Comparison of ENCODE assay signal across 19 cellular contexts in the genomic region with DNA sequence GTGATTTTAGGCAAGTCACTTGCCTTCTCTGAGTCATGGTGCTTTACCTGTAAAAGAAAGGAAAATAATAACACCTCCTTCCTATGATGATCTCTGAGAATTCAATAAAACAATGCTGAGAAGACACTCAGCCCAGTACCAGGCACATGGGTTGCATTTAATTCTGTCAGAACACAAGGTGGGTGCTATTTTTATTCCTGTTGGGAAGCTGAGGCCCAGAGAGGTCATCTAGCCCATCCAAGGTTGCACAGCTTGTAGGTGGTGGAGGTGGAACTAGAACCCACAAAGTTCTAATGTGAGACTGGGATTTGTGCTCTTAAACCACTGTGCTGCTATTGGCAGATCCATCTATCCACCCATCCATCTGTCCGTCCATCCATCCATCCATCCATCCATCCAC. TPM values are rescaled to one million over a fixed set of nuclear protein-coding genes. Genes with fewer than 3 reads are reported as not detected.
DNase-seq lines count a peak whose midpoint lies in the region; ATAC-seq and TF ChIP-seq lines count a peak whose summit lies in the region.
"Had no signal": no experiment of that assay in that cellular context is flagged by ENCODE, and none has a peak within 500 bp of the region (broad histone marks: within the 10 kb centered on the region; RNA-seq: fewer than 3 reads in every experiment).

No MANE protein-coding gene starts in this region.

- intact Hi-C loops in activated CD4-positive, alpha-beta memory T cell treated with anti-CD3 and anti-CD28 coated beads for 36 hours (cut with micrococcal nuclease) = loop anchor here (5.0 kb wide), 1 partner anchor 105 kb away; a partner anchor contains a TSS
- intact Hi-C loops in natural killer cell (cut with micrococcal nuclease) = no loop called here

- no peaks in the 10 kb centered on the region for H3K9me3 Mint-ChIP-seq in activated CD4-positive, alpha-beta memory T cell treated with anti-CD3 and anti-CD28 coated beads for 36 hours
- no peaks in the 10 kb centered on the region for H3K9me3 Mint-ChIP-seq in activated CD4-positive, alpha-beta memory T cell treated with anti-CD3 and anti-CD28 coated beads, Interleukin-2, amount 10 ng/mL, durations not matched to agents 7 days and 5 days
- H3K9me3 Mint-ChIP-seq in natural killer cell treated with Interleukin-12 subunit alpha and Interleukin-12 subunit beta and Interleukin-15 and Interleukin-18, amount 100 ng/mL, for 72 hours = no peaks in the 10 kb centered on the region
- H3K9me3 Mint-ChIP-seq in natural killer cell = no peaks in the 10 kb centered on the region
- no peaks in the 10 kb centered on the region for H3K9me3 Mint-ChIP-seq in activated T-helper 17 cell treated with anti-CD3 and anti-CD28 coated beads, Interleukin-2, amount 50 U/mL, for 72 hours
- H3K9me3 Mint-ChIP-seq: CD4-positive, CD25-positive, alpha-beta regulatory T cell; CD8-positive, alpha-beta T cell; GM23338; H9; HFFc6 had no signal

- no peak for DNase-seq in activated CD4-positive, alpha-beta memory T cell treated with anti-CD3 and anti-CD28 coated beads for 36 hours
- DNase-seq in activated CD4-positive, alpha-beta memory T cell treated with anti-CD3 and anti-CD28 coated beads, Interleukin-2, amount 10 ng/mL, durations not matched to agents 7 days and 5 days = no peak
- DNase-seq in natural killer cell treated with Interleukin-12 subunit alpha and Interleukin-12 subunit beta and Interleukin-15 and Interleukin-18, amount 100 ng/mL, for 72 hours (ENCODE audit: low spot score) = peak; percentile 5
- DNase-seq in natural killer cell = no peak
- DNase-seq in SKM-1 treated with dmso at 0.1 percent for 144 hours (lab: John Stamatoyannopoulos, UW; ENCODE audit: unreplicated experiment) = no peak
- no peak for DNase-seq in NCI-H524 treated with DMSO at 0.1 percent for 48 hours (lab: John Stamatoyannopoulos, UW)
- DNase-seq: 8988T; Caco-2; CD4-positive, CD25-positive, alpha-beta regulatory T cell; CD8-positive, alpha-beta T cell; DMS153; DND-41; H9; HFFc6 had no signal

- peak overlapping the region; percentile 28 for H3K27ac Mint-ChIP-seq in activated CD4-positive, alpha-beta memory T cell treated with anti-CD3 and anti-CD28 coated beads for 36 hours
- H3K27ac Mint-ChIP-seq in activated CD4-positive, alpha-beta memory T cell treated with anti-CD3 and anti-CD28 coated beads, Interleukin-2, amount 10 ng/mL, durations not matched to agents 7 days and 5 days = no peak overlapping the region
- H3K27ac Mint-ChIP-seq in natural killer cell treated with Interleukin-12 subunit alpha and Interleukin-12 subunit beta and Interleukin-15 and Interleukin-18, amount 100 ng/mL, for 72 hours = no peak overlapping the region
- no peak overlapping the region for H3K27ac Mint-ChIP-seq in natural killer cell
- no peak overlapping the region for H3K27ac Mint-ChIP-seq in activated T-helper 17 cell treated with anti-CD3 and anti-CD28 coated beads, Interleukin-2, amount 50 U/mL, for 72 hours
- H3K27ac Mint-ChIP-seq: CD4-positive, CD25-positive, alpha-beta regulatory T cell; CD8-positive, alpha-beta T cell; GM23338; H9; HFFc6 had no signal

- no peak for ATAC-seq in natural killer cell treated with Interleukin-12 subunit alpha and Interleukin-12 subunit beta and Interleukin-15 and Interleukin-18, amount 100 ng/mL, for 72 hours
- ATAC-seq in natural killer cell = no peak
- peak; percentile 27 for ATAC-seq in activated T-helper 17 cell treated with anti-CD3 and anti-CD28 coated beads, Interleukin-2, amount 50 U/mL, for 72 hours (replicated peaks)
- ATAC-seq: CD8-positive, alpha-beta T cell; GM23338; HCT116 had no signal

- peaks cover 24% of the 10 kb centered on the region for H3K4me1 Mint-ChIP-seq in activated CD4-positive, alpha-beta memory T cell treated with anti-CD3 and anti-CD28 coated beads for 36 hours (ENCODE audit: low read depth)
- H3K4me1 Mint-ChIP-seq in activated CD4-positive, alpha-beta memory T cell treated with anti-CD3 and anti-CD28 coated beads, Interleukin-2, amount 10 ng/mL, durations not matched to agents 7 days and 5 days = peaks cover 48% of the 10 kb centered on the region
- peaks cover 16 to 17% of the 10 kb centered on the region in 2 donors for H3K4me1 Mint-ChIP-seq in natural killer cell treated with Interleukin-12 subunit alpha and Interleukin-12 subunit beta and Interleukin-15 and Interleukin-18, amount 100 ng/mL, for 72 hours (ENCODE audit: low read depth in 2 of 2)
- peaks cover 12 to 20% of the 10 kb centered on the region in 2 donors for H3K4me1 Mint-ChIP-seq in natural killer cell
- peaks cover 13% of the 10 kb centered on the region for H3K4me1 Mint-ChIP-seq in activated T-helper 17 cell treated with anti-CD3 and anti-CD28 coated beads, Interleukin-2, amount 50 U/mL, for 72 hours

- POLR2A ChIA-PET in activated CD4-positive, alpha-beta memory T cell treated with anti-CD3 and anti-CD28 coated beads for 36 hours (lab: Charles Lee) = interaction anchor here (1.0 to 1.6 kb wide), 3 partner anchors 13 to 67 kb away, joined by 3 to 18 read pairs (median 4); no protein-coding TSS in a partner anchor
- POLR2A ChIA-PET in activated CD4-positive, alpha-beta memory T cell treated with anti-CD3 and anti-CD28 coated beads, Interleukin-2, amount 10 ng/mL, durations not matched to agents 7 days and 5 days (lab: Charles Lee) = interaction anchor here (1.2 to 9.8 kb wide), 3 partner anchors 12 to 73 kb away, joined by 4 to 127 read pairs (median 118); no protein-coding TSS in a partner anchor

- CTCF ChIA-PET in activated CD4-positive, alpha-beta memory T cell treated with anti-CD3 and anti-CD28 coated beads for 36 hours (lab: Charles Lee) = interaction anchor here (1.0 to 21.5 kb wide), 14 partner anchors 12 to 329 kb away, joined by 3 to 764 read pairs (median 8); a partner anchor contains a TSS
- CTCF ChIA-PET in activated CD4-positive, alpha-beta memory T cell treated with anti-CD3 and anti-CD28 coated beads, Interleukin-2, amount 10 ng/mL, durations not matched to agents 7 days and 5 days (lab: Charles Lee) = interaction anchor here (1.1 to 10.5 kb wide), 9 partner anchors 12 to 327 kb away, joined by 3 to 343 read pairs (median 5); no protein-coding TSS in a partner anchor

- TF ChIP-seq CTCF in natural killer cell (IDR thresholded peaks at IDR 0.05) = no peak

- no peak overlapping the region for H3K4me3 Mint-ChIP-seq in activated CD4-positive, alpha-beta memory T cell treated with anti-CD3 and anti-CD28 coated beads for 36 hours
- H3K4me3 Mint-ChIP-seq in activated CD4-positive, alpha-beta memory T cell treated with anti-CD3 and anti-CD28 coated beads, Interleukin-2, amount 10 ng/mL, durations not matched to agents 7 days and 5 days = no peak overlapping the region
- no peak overlapping the region for H3K4me3 Mint-ChIP-seq in natural killer cell treated with Interleukin-12 subunit alpha and Interleukin-12 subunit beta and Interleukin-15 and Interleukin-18, amount 100 ng/mL, for 72 hours
- no peak overlapping the region for H3K4me3 Mint-ChIP-seq in natural killer cell
- no peak overlapping the region for H3K4me3 Mint-ChIP-seq in activated T-helper 17 cell treated with anti-CD3 and anti-CD28 coated beads, Interleukin-2, amount 50 U/mL, for 72 hours
- H3K4me3 Mint-ChIP-seq: CD8-positive, alpha-beta T cell; GM23338; H9; HFFc6 had no signal

- H3K27me3 Mint-ChIP-seq in activated CD4-positive, alpha-beta memory T cell treated with anti-CD3 and anti-CD28 coated beads for 36 hours = peaks cover 8% of the 10 kb centered on the region
- H3K27me3 Mint-ChIP-seq in activated CD4-positive, alpha-beta memory T cell treated with anti-CD3 and anti-CD28 coated beads, Interleukin-2, amount 10 ng/mL, durations not matched to agents 7 days and 5 days = no peaks in the 10 kb centered on the region
- peaks cover 8% of the 10 kb centered on the region in 2 donors for H3K27me3 Mint-ChIP-seq in natural killer cell treated with Interleukin-12 subunit alpha and Interleukin-12 subunit beta and Interleukin-15 and Interleukin-18, amount 100 ng/mL, for 72 hours
- peaks cover 6% of the 10 kb centered on the region in 2 donors for H3K27me3 Mint-ChIP-seq in natural killer cell (ENCODE audit: low read depth in 2 of 2)
- peaks cover 5% of the 10 kb centered on the region for H3K27me3 Mint-ChIP-seq in activated T-helper 17 cell treated with anti-CD3 and anti-CD28 coated beads, Interleukin-2, amount 50 U/mL, for 72 hours

- peaks cover 11% of the 10 kb centered on the region for H3K36me3 Mint-ChIP-seq in activated CD4-positive, alpha-beta memory T cell treated with anti-CD3 and anti-CD28 coated beads for 36 hours
- peaks cover 30% of the 10 kb centered on the region for H3K36me3 Mint-ChIP-seq in activated CD4-positive, alpha-beta memory T cell treated with anti-CD3 and anti-CD28 coated beads, Interleukin-2, amount 10 ng/mL, durations not matched to agents 7 days and 5 days (ENCODE audit: low read depth)
- H3K36me3 Mint-ChIP-seq in natural killer cell treated with Interleukin-12 subunit alpha and Interleukin-12 subunit beta and Interleukin-15 and Interleukin-18, amount 100 ng/mL, for 72 hours = peaks cover 4% of the 10 kb centered on the region
- no peaks in the 10 kb centered on the region for H3K36me3 Mint-ChIP-seq in natural killer cell
- peaks cover 3% of the 10 kb centered on the region for H3K36me3 Mint-ChIP-seq in activated T-helper 17 cell treated with anti-CD3 and anti-CD28 coated beads, Interleukin-2, amount 50 U/mL, for 72 hours (ENCODE audit: low read depth)
- H3K36me3 Mint-ChIP-seq: CD4-positive, CD25-positive, alpha-beta regulatory T cell; CD8-positive, alpha-beta T cell had no signal

RNA-seq across cellular contexts. Expression of a gene that starts 39.6 kb away (rescaled TPM):
- 1 to 10 TPM; 1.8 TPM for total RNA-seq in activated CD4-positive, alpha-beta memory T cell treated with anti-CD3 and anti-CD28 coated beads for 36 hours
- 1 to 10 TPM; 1.6 to 2.8 TPM for total RNA-seq in activated CD4-positive, alpha-beta memory T cell treated with anti-CD3 and anti-CD28 coated beads, Interleukin-2, amount 10 ng/mL, durations not matched to agents 7 days and 5 days
- under 1 TPM in 1 of 2 donors, not detected in 1; 0.08 TPM for total RNA-seq in natural killer cell treated with Interleukin-12 subunit alpha and Interleukin-12 subunit beta and Interleukin-15 and Interleukin-18, amount 100 ng/mL, for 72 hours
- total RNA-seq in natural killer cell = not detected
- total RNA-seq in activated T-helper 17 cell treated with anti-CD3 and anti-CD28 coated beads, Interleukin-2, amount 50 U/mL, for 72 hours = 1 to 10 TPM in 1 of 2 donors, under 1 TPM in 1; 0.56 to 2.3 TPM
- total RNA-seq: A673; CD4-positive, CD25-positive, alpha-beta regulatory T cell; CD8-positive, alpha-beta T cell; H4 had no signal
